20 cellular contexts compared by ENCODE assay signal in the genomic region with DNA sequence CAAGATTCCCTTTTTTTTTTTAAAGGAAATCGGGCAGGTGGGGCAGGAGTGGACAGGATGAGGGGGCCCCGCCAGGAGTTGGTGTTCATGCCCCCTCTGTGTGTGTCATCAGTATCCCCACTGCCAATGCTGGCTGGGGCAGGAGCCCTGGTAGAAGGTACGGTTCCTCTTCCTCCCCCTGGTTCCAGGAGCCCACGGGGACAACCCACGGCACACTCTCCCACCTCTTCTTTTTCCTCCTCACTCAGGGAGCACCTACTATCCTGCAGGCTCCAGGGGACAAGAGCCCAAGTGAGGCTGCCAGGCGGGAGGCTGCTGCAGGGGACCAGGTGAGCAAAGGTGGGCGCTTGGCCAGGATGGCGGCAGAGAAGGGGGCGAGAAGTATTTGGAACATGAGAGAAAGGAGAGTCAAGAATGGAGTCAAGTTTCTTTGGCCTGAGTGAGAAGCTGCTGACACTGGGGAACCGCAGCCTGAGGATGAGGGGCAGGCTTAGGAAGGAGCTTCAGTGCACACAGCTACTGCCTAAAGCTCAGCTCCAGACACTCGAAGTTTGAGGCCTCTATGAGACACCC. TPM values are rescaled to one million over a fixed set of nuclear protein-coding genes. Genes with fewer than 3 reads are reported as not detected.
DNase-seq lines count a peak whose midpoint lies in the region; ATAC-seq, FAIRE-seq and TF ChIP-seq lines count a peak whose summit lies in the region.
"Had no signal": no experiment of that assay in that cellular context is flagged by ENCODE, and none has a peak within 500 bp of the region (broad histone marks: within the 10 kb centered on the region; RNA-seq: fewer than 3 reads in every experiment).

No MANE protein-coding gene starts in this region.

- no peak overlapping the region for H2AFZ ChIP-seq in PC-9

- no peaks in the 10 kb centered on the region for H3K79me2 ChIP-seq in PC-9 (ENCODE audit: low read depth)

- no peaks in the 10 kb centered on the region for H3K9me2 ChIP-seq in PC-9 (ENCODE audit: insufficient read depth)

- peak overlapping the region; percentile 95 for H3K27ac ChIP-seq in A549
- peak overlapping the region; percentile 84 to 88 (median 88) for H3K27ac ChIP-seq in esophagus muscularis mucosa (replicated peaks in 1 of 4)
- H3K27ac ChIP-seq in sigmoid colon: peak overlapping the region; percentile 85 to 91 (median 86)
- H3K27ac ChIP-seq in PC-9: no peak overlapping the region
- H3K27ac ChIP-seq: HL-60 had no signal

- H3K4me3 ChIP-seq in A549 (no peak overlapping the region), esophagus muscularis mucosa (no peak overlapping the region), sigmoid colon (no peak overlapping the region), PC-9 (no peak overlapping the region)

- peak overlapping the region; percentile 74 for H3K4me2 ChIP-seq in A549
- no peak overlapping the region for H3K4me2 ChIP-seq in PC-9

- POLR2A ChIA-PET in A549 (lab: Yijun Ruan, JAX): no interaction called here
- POLR2A ChIA-PET in PC-9 (lab: Charles Lee; ENCODE audit: unreplicated experiment): no interaction called here

- H3K9me3 ChIP-seq in A549 (no peaks in the 10 kb centered on the region), esophagus muscularis mucosa (no peaks in the 10 kb centered on the region), sigmoid colon (no peaks in the 10 kb centered on the region), PC-9 (ENCODE audit: insufficient read depth, low read depth) (no peaks in the 10 kb centered on the region)

- ATAC-seq in A549: no peak
- no peak for ATAC-seq in HG02610 (IDR thresholded peaks at IDR 0.05; ENCODE audit: unreplicated experiment)
- no peak for ATAC-seq in GM21825 (IDR thresholded peaks at IDR 0.05; ENCODE audit: unreplicated experiment)
- ATAC-seq: activated CD8-positive, alpha-beta memory T cell treated with anti-CD3 and anti-CD28 coated beads, Interleukin-2, amount 10 ng/mL, durations not matched to agents 7 days and 5 days; HCT116; left colon; natural killer cell treated with Interleukin-12 subunit alpha and Interleukin-12 subunit beta and Interleukin-15 and Interleukin-18, amount 100 ng/mL, for 72 hours had no signal

- TF ChIP-seq CTCF in A549 (IDR thresholded peaks at IDR 0.05) (no peak), esophagus muscularis mucosa (IDR thresholded peaks at IDR 0.05) (no peak), sigmoid colon (IDR thresholded peaks at IDR 0.05) (no peak), PC-9 (conservative IDR thresholded peaks at IDR 0.05) (no peak)

- CTCF ChIA-PET in A549 (lab: Yijun Ruan, JAX): interaction anchor here (0.7 to 11.4 kb wide), 3 partner anchors 6 to 105 kb away, joined by 5 to 163 read pairs (median 29); no protein-coding TSS in a partner anchor
- CTCF ChIA-PET in PC-9 (lab: Charles Lee): no interaction called here

- FAIRE-seq in A549 (lab: Jason Lieb, UNC): no peak

- TF ChIP-seq POLR2A in A549 (IDR thresholded peaks at IDR 0.05; ENCODE audit: low read length) (no peak), esophagus muscularis mucosa (IDR thresholded peaks at IDR 0.05; ENCODE audit: low read depth) (no peak), sigmoid colon (IDR thresholded peaks at IDR 0.05) (no peak)

- H3K4me1 ChIP-seq in A549: peaks cover 82% of the 10 kb centered on the region
- H3K4me1 ChIP-seq in esophagus muscularis mucosa: peaks cover 50 to 74% (median 64%) of the 10 kb centered on the region in 4 donors
- H3K4me1 ChIP-seq in sigmoid colon: peaks cover 0 to 50% (median 42%) of the 10 kb centered on the region in 4 donors
- peaks cover 26% of the 10 kb centered on the region for H3K4me1 ChIP-seq in PC-9 (replicated peaks; ENCODE audit: insufficient read depth)

- WGBS in A549 (ENCODE audit: missing lambda C conversion rate): 88% methylated on average over 10 of the region's 11 CpGs
- 84% methylated on average over 11 of the region's 11 CpGs for WGBS in esophagus muscularis mucosa
- WGBS in sigmoid colon, 2 donors: 94% methylated on average over 11 of the region's 11 CpGs

- no peaks in the 10 kb centered on the region; the same call in 1 of the 2 replicates for H3F3A ChIP-seq in PC-9 (ENCODE audit: insufficient read depth, low read depth)

- TF ChIP-seq RAD21 in A549 (conservative IDR thresholded peaks at IDR 0.05 in 1 of 2, IDR thresholded peaks at IDR 0.05 in 1 of 2): no peak

- intact Hi-C loops in esophagus muscularis mucosa (cut with DNase I): no loop called here
- intact Hi-C loops in sigmoid colon (cut with DNase I): loop anchor here (2.0 to 5.0 kb wide), 2 partner anchors 44 to 81 kb away; no protein-coding TSS in a partner anchor
- intact Hi-C loops in PC-9 (cut with micrococcal nuclease; ENCODE audit: unreplicated experiment): loop anchor here (10.0 kb wide), 1 partner anchor 1151 kb away; no protein-coding TSS in a partner anchor

- H3K36me3 ChIP-seq in esophagus muscularis mucosa (peaks cover 0 to 65% (median 47%) of the 10 kb centered on the region in 4 donors), sigmoid colon (peaks cover 7 to 56% (median 28%) of the 10 kb centered on the region in 4 donors), PC-9 (ENCODE audit: low read depth) (no peaks in the 10 kb centered on the region)

- no TSS peak for BruUV-seq in PC-9 (replicated peaks; lab: Mats Ljungman, UMichigan)

- no peak for TF ChIP-seq EP300 in A549 (IDR thresholded peaks at IDR 0.05)
- TF ChIP-seq EP300 in esophagus muscularis mucosa (IDR thresholded peaks at IDR 0.05): no peak
- TF ChIP-seq EP300 in sigmoid colon (IDR thresholded peaks at IDR 0.05): no peak

- DNase-seq in A549 (ENCODE audit: low read depth in 1 of 2, low spot score in 1 of 2) (no peak), DMS79 (lab: John Stamatoyannopoulos, UW) (peak; percentile 35), esophagus muscularis mucosa (ENCODE audit: extremely low spot score) (no peak), sigmoid colon (no peak), PC-9 (no peak), NCI-H446 (lab: John Stamatoyannopoulos, UW) (no peak)
- DNase-seq: activated CD8-positive, alpha-beta memory T cell treated with anti-CD3 and anti-CD28 coated beads, Interleukin-2, amount 10 ng/mL, durations not matched to agents 7 days and 5 days; C1 segment of cervical spinal cord; cerebellar nuclear complex; hippocampal formation; Karpas-422; left colon; NCI-H510A; OCI-M1; stimulated activated naive CD4-positive, alpha-beta T cell had no signal

- no peaks in the 10 kb centered on the region for H4K20me1 ChIP-seq in PC-9 (ENCODE audit: insufficient read depth)

- H3K27me3 ChIP-seq in esophagus muscularis mucosa (no peaks in the 10 kb centered on the region), sigmoid colon (no peaks in the 10 kb centered on the region), PC-9 (ENCODE audit: insufficient read depth, low read depth) (no peaks in the 10 kb centered on the region)

TF ChIP-seq in A549, 52 proteins besides CTCF, POLR2A, EP300 and RAD21:
- TF ChIP-seq FOSB (CRISPR knock-in tag; IDR thresholded peaks at IDR 0.05) (no peak), KDM1A (IDR thresholded peaks at IDR 0.05; ENCODE audit: low read depth) (no peak), KDM5A (IDR thresholded peaks at IDR 0.05) (no peak), RNF2 (IDR thresholded peaks at IDR 0.05; ENCODE audit: borderline replicate concordance, low read depth) (no peak), MYC (IDR thresholded peaks at IDR 0.05; ENCODE audit: borderline replicate concordance, low read length) (no peak), EHF (CRISPR knock-in tag; IDR thresholded peaks at IDR 0.05) (no peak), FOXS1 (CRISPR knock-in tag; IDR thresholded peaks at IDR 0.05) (no peak), ZC3H11A (IDR thresholded peaks at IDR 0.05) (no peak), ELK1 (IDR thresholded peaks at IDR 0.05; ENCODE audit: low read depth, low read length) (no peak), SREBF2 (IDR thresholded peaks at IDR 0.05) (no peak), ZFP36 (IDR thresholded peaks at IDR 0.05; ENCODE audit: borderline replicate concordance, partially characterized antibody) (no peak), MAFK (IDR thresholded peaks at IDR 0.05; ENCODE audit: partially characterized antibody) (no peak), RCOR1 (IDR thresholded peaks at IDR 0.05; ENCODE audit: low read depth, low read length) (no peak), CHD2 (IDR thresholded peaks at IDR 0.05; ENCODE audit: low read length, partially characterized antibody) (no peak), NPAS2 (CRISPR knock-in tag; IDR thresholded peaks at IDR 0.05; ENCODE audit: borderline replicate concordance) (no peak), ZSCAN20 (CRISPR knock-in tag; IDR thresholded peaks at IDR 0.05) (no peak), JUN (IDR thresholded peaks at IDR 0.05) (no peak)
TF ChIP-seq in A549: peak in this region for 0.

RNA-seq across cellular contexts. Expression of gene ECE1, which starts 26.5 kb away (rescaled TPM):
- polyA plus RNA-seq in A549 (2011; rRNA removed) (81.8 and 86.4 TPM in 2 replicates), A549 (2017; fragmentation: RNase III; extraction: RNeasy Plus Mini Kit Qiagen cat#74134 plus additional on column Dnase treatment) (40.5 to 53.2 TPM (median 45.7 TPM) in 3 replicates), sigmoid colon (10 to 100 TPM; 10.2 to 73.8 (median 13.6) TPM)
- polyA plus RNA-seq in A549 (2012; cell fraction: cytosol; rRNA removed): 32.0 and 38.7 TPM in 2 replicates
- polyA plus RNA-seq in A549 (2012; cell fraction: nucleus; rRNA removed): 55.8 and 74.0 TPM in 2 replicates
- polyA minus RNA-seq in A549 (2011; rRNA and poly(A)+ RNA removed): 48.6 and 51.8 TPM in 2 replicates
- total RNA-seq in esophagus muscularis mucosa (100 to 1,000 TPM in 1 of 4 donors, 10 to 100 TPM in 3; 53.6 to 101 (median 80.7) TPM), sigmoid colon (100 to 1,000 TPM in 1 of 4 donors, 10 to 100 TPM in 3; 62.9 to 112 (median 80.8) TPM), PC-9 (2021) (80.8 and 82.1 TPM in 2 replicates)
